18 cellular contexts compared by ENCODE assay signal in the genomic region with DNA sequence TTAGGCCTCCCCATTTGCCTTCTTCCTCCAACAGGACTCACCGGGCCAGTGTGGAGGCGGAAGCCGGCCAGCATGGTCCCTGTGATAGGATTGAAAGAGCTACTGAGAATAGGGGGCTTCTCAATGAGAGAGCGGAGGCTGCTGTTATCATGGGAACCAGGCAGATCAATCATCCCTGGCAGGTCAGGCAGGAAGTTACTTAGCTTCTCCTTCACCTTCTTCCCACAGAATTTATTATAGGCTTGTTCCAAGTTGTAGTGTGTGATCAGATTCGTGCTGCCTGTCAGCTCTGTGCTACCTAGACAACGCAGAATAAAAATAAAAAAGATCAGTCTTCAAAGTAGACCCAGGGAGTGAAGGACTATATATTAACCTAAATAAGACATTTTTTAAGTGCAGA. TPM values are rescaled to one million over a fixed set of nuclear protein-coding genes. Genes with fewer than 3 reads are reported as not detected.
DNase-seq lines count a peak whose midpoint lies in the region; ATAC-seq and TF ChIP-seq lines count a peak whose summit lies in the region.
"Had no signal": no experiment of that assay in that cellular context is flagged by ENCODE, and none has a peak within 500 bp of the region (broad histone marks: within the 10 kb centered on the region; RNA-seq: fewer than 3 reads in every experiment).

No MANE protein-coding gene starts in this region.

- H3K4me3 Mint-ChIP-seq in activated CD4-positive, alpha-beta T cell treated with anti-CD3 and anti-CD28 coated beads, Interleukin-2, amount 10 ng/mL, durations not matched to agents 7 days and 5 days = no peak overlapping the region
- H3K4me3 Mint-ChIP-seq in Calu3 (ENCODE audit: low read depth, unreplicated experiment) (no peak overlapping the region), nephron progenitor cell (no peak overlapping the region)
- no peak overlapping the region for H3K4me3 Mint-ChIP-seq in activated T-helper 17 cell treated with anti-CD3 and anti-CD28 coated beads, Interleukin-2, amount 50 U/mL, for 72 hours
- H3K4me3 Mint-ChIP-seq: CD8-positive, alpha-beta T cell had no signal

- 100% methylated on average over 2 of the region's 6 CpGs for WGBS in right lobe of liver (ENCODE audit: insufficient coverage, low coverage, low lambda C conversion rate, missing lambda C conversion rate)

- H3K27ac Mint-ChIP-seq in activated CD4-positive, alpha-beta T cell treated with anti-CD3 and anti-CD28 coated beads, Interleukin-2, amount 10 ng/mL, durations not matched to agents 7 days and 5 days = peak overlapping the region; percentile 7
- H3K27ac Mint-ChIP-seq in Calu3 (ENCODE audit: unreplicated experiment) = no peak overlapping the region
- H3K27ac Mint-ChIP-seq in activated T-helper 17 cell treated with anti-CD3 and anti-CD28 coated beads, Interleukin-2, amount 50 U/mL, for 72 hours = peak overlapping the region; percentile 6
- peak overlapping the region; percentile 96 for H3K27ac Mint-ChIP-seq in nephron progenitor cell

- H3K27me3 Mint-ChIP-seq in activated CD4-positive, alpha-beta T cell treated with anti-CD3 and anti-CD28 coated beads, Interleukin-2, amount 10 ng/mL, durations not matched to agents 7 days and 5 days = no peaks in the 10 kb centered on the region
- H3K27me3 Mint-ChIP-seq in Calu3 (ENCODE audit: unreplicated experiment) = no peaks in the 10 kb centered on the region
- no peaks in the 10 kb centered on the region for H3K27me3 Mint-ChIP-seq in activated T-helper 17 cell treated with anti-CD3 and anti-CD28 coated beads, Interleukin-2, amount 50 U/mL, for 72 hours
- H3K27me3 Mint-ChIP-seq in nephron progenitor cell (ENCODE audit: low read depth, poor library complexity) = peaks cover 2% of the 10 kb centered on the region

- CTCF ChIA-PET in activated CD4-positive, alpha-beta T cell treated with anti-CD3 and anti-CD28 coated beads, Interleukin-2, amount 10 ng/mL, durations not matched to agents 7 days and 5 days (lab: Charles Lee) = interaction anchor here (0.9 to 1.8 kb wide), 2 partner anchors 30 to 61 kb away, joined by 4 read pairs; no protein-coding TSS in a partner anchor
- CTCF ChIA-PET in Calu3 (lab: Charles Lee) = interaction anchor here (0.6 kb wide), 1 partner anchor 288 kb away, joined by 4 read pairs; no protein-coding TSS in a partner anchor

- peaks cover 28% of the 10 kb centered on the region for H3K36me3 Mint-ChIP-seq in activated CD4-positive, alpha-beta T cell treated with anti-CD3 and anti-CD28 coated beads, Interleukin-2, amount 10 ng/mL, durations not matched to agents 7 days and 5 days (ENCODE audit: low read depth)
- H3K36me3 Mint-ChIP-seq in Calu3 (ENCODE audit: insufficient read depth, unreplicated experiment) (peaks cover 51% of the 10 kb centered on the region), nephron progenitor cell (ENCODE audit: low read depth) (peaks cover 49% of the 10 kb centered on the region)
- peaks cover 84% of the 10 kb centered on the region for H3K36me3 Mint-ChIP-seq in activated T-helper 17 cell treated with anti-CD3 and anti-CD28 coated beads, Interleukin-2, amount 50 U/mL, for 72 hours (ENCODE audit: low read depth)

- no peak for TF ChIP-seq POLR2A in right lobe of liver (IDR thresholded peaks at IDR 0.05)

- no peak for TF ChIP-seq CTCF in Calu3 (IDR thresholded peaks at IDR 0.05; ENCODE audit: unreplicated experiment)
- no peak for TF ChIP-seq CTCF in nephron progenitor cell (IDR thresholded peaks at IDR 0.05)
- no peak for TF ChIP-seq CTCF in right lobe of liver (IDR thresholded peaks at IDR 0.05)

- no peaks in the 10 kb centered on the region for H3K9me3 Mint-ChIP-seq in activated CD4-positive, alpha-beta T cell treated with anti-CD3 and anti-CD28 coated beads, Interleukin-2, amount 10 ng/mL, durations not matched to agents 7 days and 5 days
- H3K9me3 Mint-ChIP-seq in Calu3 (ENCODE audit: low read depth, unreplicated experiment) (no peaks in the 10 kb centered on the region), nephron progenitor cell (no peaks in the 10 kb centered on the region)
- H3K9me3 Mint-ChIP-seq in activated T-helper 17 cell treated with anti-CD3 and anti-CD28 coated beads, Interleukin-2, amount 50 U/mL, for 72 hours = no peaks in the 10 kb centered on the region
- H3K9me3 Mint-ChIP-seq: CD8-positive, alpha-beta T cell had no signal

- H3K4me3 ChIP-seq in right lobe of liver = no peak overlapping the region
- H3K4me3 ChIP-seq: BLaER1, MG63 had no signal

- TSS peak; percentile 5 for BruUV-seq in Calu3 (replicated peaks; lab: Mats Ljungman, UMichigan)

- POLR2A ChIA-PET in activated CD4-positive, alpha-beta T cell treated with anti-CD3 and anti-CD28 coated beads, Interleukin-2, amount 10 ng/mL, durations not matched to agents 7 days and 5 days (lab: Charles Lee) = interaction anchor here (0.7 kb wide), 1 partner anchor 53 kb away, joined by 7 read pairs; no protein-coding TSS in a partner anchor

- no peaks in the 10 kb centered on the region for H3K9me3 ChIP-seq in right lobe of liver
- H3K9me3 ChIP-seq: BLaER1, MG63 had no signal

- no peaks in the 10 kb centered on the region for H3K27me3 ChIP-seq in right lobe of liver
- H3K27me3 ChIP-seq: BLaER1, MG63 had no signal

- DNase-seq in activated CD4-positive, alpha-beta T cell treated with anti-CD3 and anti-CD28 coated beads, Interleukin-2, amount 10 ng/mL, durations not matched to agents 7 days and 5 days = no peak
- DNase-seq in activated CD4-positive, alpha-beta T cell treated with anti-CD3 and anti-CD28 coated beads, Interleukin-2, amount 50 U/mL, for 48 hours = no peak
- DNase-seq in Calu3 = no peak
- no peak for DNase-seq in nephron progenitor cell
- DNase-seq in posterior cingulate gyrus = no peak
- no peak for DNase-seq in right lobe of liver
- DNase-seq: 8988T; CD8-positive, alpha-beta T cell; MG63; NCI-H1092; NCI-H146; NCI-H2081 treated with DMSO at 0.1 percent for 48 hours; NCI-H524; Right ventricle myocardium superior had no signal

- H3K4me1 ChIP-seq in right lobe of liver = no peaks in the 10 kb centered on the region
- H3K4me1 ChIP-seq: BLaER1 had no signal

- intact Hi-C loops in Calu3 (cut with micrococcal nuclease; ENCODE audit: unreplicated experiment) (no loop called here), posterior cingulate gyrus (cut with DNase I) (no loop called here), right lobe of liver (cut with DNase I) (no loop called here)

- H3K27ac ChIP-seq in right lobe of liver = no peak overlapping the region
- H3K27ac ChIP-seq: BLaER1 had no signal

- H3K36me3 ChIP-seq in right lobe of liver = peaks cover 0 to 40% (median 11%) of the 10 kb centered on the region in 4 donors

- peaks cover 15% of the 10 kb centered on the region for H3K4me1 Mint-ChIP-seq in activated CD4-positive, alpha-beta T cell treated with anti-CD3 and anti-CD28 coated beads, Interleukin-2, amount 10 ng/mL, durations not matched to agents 7 days and 5 days
- H3K4me1 Mint-ChIP-seq in Calu3 (ENCODE audit: low read depth, unreplicated experiment) (peaks cover 3% of the 10 kb centered on the region), nephron progenitor cell (peaks cover 13% of the 10 kb centered on the region)
- peaks cover 7% of the 10 kb centered on the region for H3K4me1 Mint-ChIP-seq in activated T-helper 17 cell treated with anti-CD3 and anti-CD28 coated beads, Interleukin-2, amount 50 U/mL, for 72 hours

- no peak for ATAC-seq in activated T-helper 17 cell treated with anti-CD3 and anti-CD28 coated beads, Interleukin-2, amount 50 U/mL, for 72 hours (replicated peaks)
- ATAC-seq in GM21390 (IDR thresholded peaks at IDR 0.05; ENCODE audit: unreplicated experiment) (no peak), right lobe of liver (no peak)
- ATAC-seq: CD8-positive, alpha-beta T cell had no signal

RNA-seq across cellular contexts. Expression of a gene that starts 7.1 kb away (rescaled TPM):
- total RNA-seq in activated CD4-positive, alpha-beta T cell treated with anti-CD3 and anti-CD28 coated beads, Interleukin-2, amount 10 ng/mL, durations not matched to agents 7 days and 5 days = 10 to 100 TPM; 11.8 to 12.2 TPM
- total RNA-seq in Calu3 (2022) (21.2 and 24.4 TPM in 2 replicates), right lobe of liver (1 to 10 TPM; 5.7 to 8.7 (median 6.3) TPM)
- total RNA-seq in activated T-helper 17 cell treated with anti-CD3 and anti-CD28 coated beads, Interleukin-2, amount 50 U/mL, for 72 hours = 10 to 100 TPM; 10.9 to 12.3 TPM

RNA-seq across cellular contexts. Expression of a gene that starts 7.5 kb away (rescaled TPM):
- 10 to 100 TPM; 62.9 to 74.2 TPM for total RNA-seq in activated CD4-positive, alpha-beta T cell treated with anti-CD3 and anti-CD28 coated beads, Interleukin-2, amount 10 ng/mL, durations not matched to agents 7 days and 5 days
- total RNA-seq in Calu3 (2022) = 146 and 152 TPM in 2 replicates
- 10 to 100 TPM; 40.3 to 75.7 TPM for total RNA-seq in activated T-helper 17 cell treated with anti-CD3 and anti-CD28 coated beads, Interleukin-2, amount 50 U/mL, for 72 hours
- 10 to 100 TPM; 39.1 to 53.8 (median 48.5) TPM for total RNA-seq in right lobe of liver

RNA-seq across cellular contexts. Expression of a gene that starts 36.4 kb away (rescaled TPM):
- total RNA-seq in activated CD4-positive, alpha-beta T cell treated with anti-CD3 and anti-CD28 coated beads, Interleukin-2, amount 10 ng/mL, durations not matched to agents 7 days and 5 days = 100 to 1,000 TPM; 129 to 181 TPM
- total RNA-seq in Calu3 (2022) = 124 and 131 TPM in 2 replicates
- 100 to 1,000 TPM; 149 to 175 TPM for total RNA-seq in activated T-helper 17 cell treated with anti-CD3 and anti-CD28 coated beads, Interleukin-2, amount 50 U/mL, for 72 hours
- total RNA-seq in right lobe of liver = 100 to 1,000 TPM in 1 of 6 experiments, 10 to 100 TPM in 5; 57.1 to 110 (median 70.7) TPM

RNA-seq across cellular contexts. Expression of a gene that starts 37.0 kb away (rescaled TPM):
- total RNA-seq in activated CD4-positive, alpha-beta T cell treated with anti-CD3 and anti-CD28 coated beads, Interleukin-2, amount 10 ng/mL, durations not matched to agents 7 days and 5 days = 10 to 100 TPM; 62.9 to 65.5 TPM
- total RNA-seq in Calu3 (2022) = 85.9 and 95.3 TPM in 2 replicates
- 10 to 100 TPM; 58.2 to 79.9 TPM for total RNA-seq in activated T-helper 17 cell treated with anti-CD3 and anti-CD28 coated beads, Interleukin-2, amount 50 U/mL, for 72 hours
- 10 to 100 TPM; 27.0 to 35.7 (median 33.6) TPM for total RNA-seq in right lobe of liver

RNA-seq across cellular contexts. Expression of a gene that starts 46.7 kb away (rescaled TPM):
- total RNA-seq in activated CD4-positive, alpha-beta T cell treated with anti-CD3 and anti-CD28 coated beads, Interleukin-2, amount 10 ng/mL, durations not matched to agents 7 days and 5 days = not detected
- not detected in 2 replicates for total RNA-seq in Calu3 (2022)
- not detected for total RNA-seq in activated T-helper 17 cell treated with anti-CD3 and anti-CD28 coated beads, Interleukin-2, amount 50 U/mL, for 72 hours
- total RNA-seq in right lobe of liver = not detected
- total RNA-seq: CD8-positive, alpha-beta T cell; G401; Right ventricle myocardium superior had no signal
